Comparison of ENCODE assay signal across 1 cellular context in the genomic region with DNA sequence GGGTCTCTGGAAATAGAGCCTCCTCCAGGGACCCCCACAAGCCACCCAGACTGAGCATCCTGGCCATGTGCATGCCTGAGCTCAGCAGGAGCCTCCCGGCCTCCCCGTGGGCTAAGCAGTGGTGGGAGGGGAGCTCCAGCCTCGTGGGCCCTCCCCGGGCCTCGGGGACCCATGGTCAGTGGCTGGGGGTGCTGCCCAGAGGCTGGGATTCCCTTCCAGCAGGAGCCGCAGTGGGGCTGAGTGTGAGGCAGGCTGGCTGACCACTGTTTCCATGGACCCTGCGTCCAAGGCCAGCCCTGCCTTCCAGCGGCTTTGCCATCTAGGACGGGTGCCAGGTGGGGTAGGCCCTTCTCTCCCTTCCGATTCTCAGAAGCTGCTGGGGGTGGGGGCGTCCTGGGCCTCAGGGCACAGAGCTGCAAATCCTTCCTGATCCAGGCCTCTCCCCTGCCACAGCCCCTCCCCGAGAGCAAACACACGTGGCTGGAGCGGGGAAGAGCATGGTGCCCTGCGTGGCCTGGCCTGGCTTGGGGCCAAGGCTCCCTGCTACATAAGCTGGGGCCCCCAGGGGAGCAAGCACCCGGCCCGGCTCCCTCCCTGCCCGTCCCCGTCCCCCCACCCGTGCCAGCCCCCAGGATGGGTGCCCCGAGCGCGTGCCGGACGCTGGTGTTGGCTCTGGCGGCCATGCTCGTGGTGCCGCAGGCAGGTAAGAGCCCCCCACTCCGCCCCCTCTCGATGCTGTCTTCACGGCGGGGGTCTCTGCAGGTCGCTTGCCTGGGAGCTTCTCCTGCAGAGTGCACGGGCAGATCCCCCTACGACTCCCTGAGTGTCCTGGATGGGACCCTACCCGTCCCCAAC.
TF ChIP-seq lines count a peak whose summit lies in the region.

A gene with protein sequence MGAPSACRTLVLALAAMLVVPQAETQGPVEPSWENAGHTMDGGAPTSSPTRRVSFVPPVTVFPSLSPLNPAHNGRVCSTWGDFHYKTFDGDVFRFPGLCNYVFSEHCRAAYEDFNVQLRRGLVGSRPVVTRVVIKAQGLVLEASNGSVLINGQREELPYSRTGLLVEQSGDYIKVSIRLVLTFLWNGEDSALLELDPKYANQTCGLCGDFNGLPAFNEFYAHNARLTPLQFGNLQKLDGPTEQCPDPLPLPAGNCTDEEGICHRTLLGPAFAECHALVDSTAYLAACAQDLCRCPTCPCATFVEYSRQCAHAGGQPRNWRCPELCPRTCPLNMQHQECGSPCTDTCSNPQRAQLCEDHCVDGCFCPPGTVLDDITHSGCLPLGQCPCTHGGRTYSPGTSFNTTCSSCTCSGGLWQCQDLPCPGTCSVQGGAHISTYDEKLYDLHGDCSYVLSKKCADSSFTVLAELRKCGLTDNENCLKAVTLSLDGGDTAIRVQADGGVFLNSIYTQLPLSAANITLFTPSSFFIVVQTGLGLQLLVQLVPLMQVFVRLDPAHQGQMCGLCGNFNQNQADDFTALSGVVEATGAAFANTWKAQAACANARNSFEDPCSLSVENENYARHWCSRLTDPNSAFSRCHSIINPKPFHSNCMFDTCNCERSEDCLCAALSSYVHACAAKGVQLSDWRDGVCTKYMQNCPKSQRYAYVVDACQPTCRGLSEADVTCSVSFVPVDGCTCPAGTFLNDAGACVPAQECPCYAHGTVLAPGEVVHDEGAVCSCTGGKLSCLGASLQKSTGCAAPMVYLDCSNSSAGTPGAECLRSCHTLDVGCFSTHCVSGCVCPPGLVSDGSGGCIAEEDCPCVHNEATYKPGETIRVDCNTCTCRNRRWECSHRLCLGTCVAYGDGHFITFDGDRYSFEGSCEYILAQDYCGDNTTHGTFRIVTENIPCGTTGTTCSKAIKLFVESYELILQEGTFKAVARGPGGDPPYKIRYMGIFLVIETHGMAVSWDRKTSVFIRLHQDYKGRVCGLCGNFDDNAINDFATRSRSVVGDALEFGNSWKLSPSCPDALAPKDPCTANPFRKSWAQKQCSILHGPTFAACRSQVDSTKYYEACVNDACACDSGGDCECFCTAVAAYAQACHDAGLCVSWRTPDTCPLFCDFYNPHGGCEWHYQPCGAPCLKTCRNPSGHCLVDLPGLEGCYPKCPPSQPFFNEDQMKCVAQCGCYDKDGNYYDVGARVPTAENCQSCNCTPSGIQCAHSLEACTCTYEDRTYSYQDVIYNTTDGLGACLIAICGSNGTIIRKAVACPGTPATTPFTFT (N-terminal part only) (plus strand): TSS at position 576 of the 855 bp plus-strand sequence. CDS start 58 bp downstream, at position 634.

TF ChIP-seq in HepG2, 621 proteins besides CTCF, POLR2A, EP300 and RAD21 (continued from another document and continues in another):
- no peak for TF ChIP-seq HNF4A (CRISPR knock-in tag; IDR thresholded peaks at IDR 0.05)
- no peak for TF ChIP-seq ZNF605 (CRISPR knock-in tag; IDR thresholded peaks at IDR 0.05)
- TF ChIP-seq PCBP1 (IDR thresholded peaks at IDR 0.05; ENCODE audit: borderline replicate concordance, low read depth, low read length): no peak
- TF ChIP-seq ZFX (CRISPR knock-in tag; IDR thresholded peaks at IDR 0.05; ENCODE audit: low read depth): peak; percentile 50; the same call in 1 of the 2 replicates
- TF ChIP-seq RAD51 (IDR thresholded peaks at IDR 0.05; ENCODE audit: borderline replicate concordance): no peak
- TF ChIP-seq ZNF629 (CRISPR knock-in tag; conservative IDR thresholded peaks at IDR 0.05): no peak
- no peak for TF ChIP-seq MAZ (IDR thresholded peaks at IDR 0.05; ENCODE audit: borderline replicate concordance, low read depth, low read length)
- TF ChIP-seq MAZ (CRISPR knock-in tag; IDR thresholded peaks at IDR 0.05; ENCODE audit: low read depth): 0 out of 2 replicates have a peak, but pooled peaks have one; percentile 43
- TF ChIP-seq CEBPB (IDR thresholded peaks at IDR 0.05; ENCODE audit: borderline replicate concordance, low read depth, low read length): no peak
- no peak for TF ChIP-seq NFE2L2 (IDR thresholded peaks at IDR 0.05; ENCODE audit: low read length)
- TF ChIP-seq NONO (IDR thresholded peaks at IDR 0.05): no peak
- TF ChIP-seq NONO (CRISPR knock-in tag; conservative IDR thresholded peaks at IDR 0.05): no peak
- no peak for TF ChIP-seq TSC22D2 (CRISPR knock-in tag; IDR thresholded peaks at IDR 0.05; ENCODE audit: borderline replicate concordance)
- TF ChIP-seq ZFP41 (CRISPR knock-in tag; IDR thresholded peaks at IDR 0.05; ENCODE audit: borderline replicate concordance): no peak
- no peak for TF ChIP-seq ZNF678 (CRISPR knock-in tag; IDR thresholded peaks at IDR 0.05)
- no peak for TF ChIP-seq PBX3 (CRISPR knock-in tag; IDR thresholded peaks at IDR 0.05; ENCODE audit: borderline replicate concordance)
- peak; percentile 87 for TF ChIP-seq MNT (IDR thresholded peaks at IDR 0.05)
- TF ChIP-seq CHD4 (IDR thresholded peaks at IDR 0.05; ENCODE audit: borderline replicate concordance, low read length): no peak
- no peak for TF ChIP-seq NFE2L1 (CRISPR knock-in tag; IDR thresholded peaks at IDR 0.05; ENCODE audit: borderline replicate concordance)
- no peak for TF ChIP-seq AFF4 (CRISPR knock-in tag; IDR thresholded peaks at IDR 0.05)
- TF ChIP-seq RELA (CRISPR knock-in tag; IDR thresholded peaks at IDR 0.05): no peak
- no peak for TF ChIP-seq ZBTB21 (CRISPR knock-in tag; IDR thresholded peaks at IDR 0.05)
- TF ChIP-seq TFDP2 (CRISPR knock-in tag; IDR thresholded peaks at IDR 0.05): no peak
- no peak for TF ChIP-seq ZNF75D (CRISPR knock-in tag; IDR thresholded peaks at IDR 0.05; ENCODE audit: borderline replicate concordance)
- TF ChIP-seq ZNF567 (CRISPR knock-in tag; IDR thresholded peaks at IDR 0.05; ENCODE audit: borderline replicate concordance): no peak
- TF ChIP-seq, protein P1, sequence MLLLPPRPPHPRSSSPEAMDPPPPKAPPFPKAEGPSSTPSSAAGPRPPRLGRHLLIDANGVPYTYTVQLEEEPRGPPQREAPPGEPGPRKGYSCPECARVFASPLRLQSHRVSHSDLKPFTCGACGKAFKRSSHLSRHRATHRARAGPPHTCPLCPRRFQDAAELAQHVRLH (CRISPR knock-in tag; IDR thresholded peaks at IDR 0.05; ENCODE audit: borderline replicate concordance, low read depth): no peak
- TF ChIP-seq CHD2 (IDR thresholded peaks at IDR 0.05; ENCODE audit: low read depth, low read length): no peak
- TF ChIP-seq ZNF674 (CRISPR knock-in tag; IDR thresholded peaks at IDR 0.05; ENCODE audit: low read depth): no peak
- no peak for TF ChIP-seq RFXAP (CRISPR knock-in tag; IDR thresholded peaks at IDR 0.05; ENCODE audit: borderline replicate concordance)
- TF ChIP-seq TBX2 (CRISPR knock-in tag; IDR thresholded peaks at IDR 0.05; ENCODE audit: borderline replicate concordance): peak; percentile 30; the same call in 1 of the 2 replicates
- TF ChIP-seq ZNF446 (CRISPR knock-in tag; IDR thresholded peaks at IDR 0.05): no peak
- TF ChIP-seq, protein P2, sequence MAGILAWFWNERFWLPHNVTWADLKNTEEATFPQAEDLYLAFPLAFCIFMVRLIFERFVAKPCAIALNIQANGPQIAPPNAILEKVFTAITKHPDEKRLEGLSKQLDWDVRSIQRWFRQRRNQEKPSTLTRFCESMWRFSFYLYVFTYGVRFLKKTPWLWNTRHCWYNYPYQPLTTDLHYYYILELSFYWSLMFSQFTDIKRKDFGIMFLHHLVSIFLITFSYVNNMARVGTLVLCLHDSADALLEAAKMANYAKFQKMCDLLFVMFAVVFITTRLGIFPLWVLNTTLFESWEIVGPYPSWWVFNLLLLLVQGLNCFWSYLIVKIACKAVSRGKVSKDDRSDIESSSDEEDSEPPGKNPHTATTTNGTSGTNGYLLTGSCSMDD (CRISPR knock-in tag; IDR thresholded peaks at IDR 0.05): no peak
- TF ChIP-seq ZFP82 (CRISPR knock-in tag; IDR thresholded peaks at IDR 0.05; ENCODE audit: borderline replicate concordance): no peak
- TF ChIP-seq GABPB1 (CRISPR knock-in tag; IDR thresholded peaks at IDR 0.05): peak; percentile 47; the same call in 1 of the 2 replicates
- TF ChIP-seq ZNF83 (CRISPR knock-in tag; IDR thresholded peaks at IDR 0.05; ENCODE audit: borderline replicate concordance): no peak
- TF ChIP-seq, protein P3, sequence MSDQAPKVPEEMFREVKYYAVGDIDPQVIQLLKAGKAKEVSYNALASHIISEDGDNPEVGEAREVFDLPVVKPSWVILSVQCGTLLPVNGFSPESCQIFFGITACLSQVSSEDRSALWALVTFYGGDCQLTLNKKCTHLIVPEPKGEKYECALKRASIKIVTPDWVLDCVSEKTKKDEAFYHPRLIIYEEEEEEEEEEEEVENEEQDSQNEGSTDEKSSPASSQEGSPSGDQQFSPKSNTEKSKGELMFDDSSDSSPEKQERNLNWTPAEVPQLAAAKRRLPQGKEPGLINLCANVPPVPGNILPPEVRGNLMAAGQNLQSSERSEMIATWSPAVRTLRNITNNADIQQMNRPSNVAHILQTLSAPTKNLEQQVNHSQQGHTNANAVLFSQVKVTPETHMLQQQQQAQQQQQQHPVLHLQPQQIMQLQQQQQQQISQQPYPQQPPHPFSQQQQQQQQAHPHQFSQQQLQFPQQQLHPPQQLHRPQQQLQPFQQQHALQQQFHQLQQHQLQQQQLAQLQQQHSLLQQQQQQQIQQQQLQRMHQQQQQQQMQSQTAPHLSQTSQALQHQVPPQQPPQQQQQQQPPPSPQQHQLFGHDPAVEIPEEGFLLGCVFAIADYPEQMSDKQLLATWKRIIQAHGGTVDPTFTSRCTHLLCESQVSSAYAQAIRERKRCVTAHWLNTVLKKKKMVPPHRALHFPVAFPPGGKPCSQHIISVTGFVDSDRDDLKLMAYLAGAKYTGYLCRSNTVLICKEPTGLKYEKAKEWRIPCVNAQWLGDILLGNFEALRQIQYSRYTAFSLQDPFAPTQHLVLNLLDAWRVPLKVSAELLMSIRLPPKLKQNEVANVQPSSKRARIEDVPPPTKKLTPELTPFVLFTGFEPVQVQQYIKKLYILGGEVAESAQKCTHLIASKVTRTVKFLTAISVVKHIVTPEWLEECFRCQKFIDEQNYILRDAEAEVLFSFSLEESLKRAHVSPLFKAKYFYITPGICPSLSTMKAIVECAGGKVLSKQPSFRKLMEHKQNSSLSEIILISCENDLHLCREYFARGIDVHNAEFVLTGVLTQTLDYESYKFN (CRISPR knock-in tag; conservative IDR thresholded peaks at IDR 0.05): peak; percentile 37; the same call in 1 of the 2 replicates
- no peak for TF ChIP-seq MLLT10 (CRISPR knock-in tag; IDR thresholded peaks at IDR 0.05)
- no peak for TF ChIP-seq IRF9 (CRISPR knock-in tag; IDR thresholded peaks at IDR 0.05; ENCODE audit: borderline replicate concordance)
